Comparison of ENCODE assay signal across 15 cellular contexts in the genomic region with DNA sequence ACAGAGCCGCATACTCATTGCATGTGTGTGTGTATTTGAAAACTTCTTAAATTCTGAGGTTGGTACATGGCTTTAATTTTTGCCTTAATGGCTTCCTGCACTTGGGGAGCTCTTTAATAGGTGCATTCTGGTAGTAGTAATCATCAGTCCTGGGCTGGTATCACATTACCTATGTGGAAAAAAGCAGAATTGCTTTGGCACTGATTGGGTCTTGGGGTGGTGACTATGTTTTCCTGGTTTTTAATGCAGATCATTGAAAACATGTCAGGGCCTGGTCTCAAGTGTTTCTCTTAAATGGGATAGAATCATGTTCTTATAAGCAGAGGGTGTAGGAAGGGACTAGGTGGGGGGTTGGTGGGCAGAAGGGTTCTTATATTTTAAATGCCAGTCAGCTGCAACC.
"Had no signal": no experiment of that assay in that cellular context is flagged by ENCODE, and none has a peak within 500 bp of the region (broad histone marks: within the 10 kb centered on the region; RNA-seq: fewer than 3 reads in every experiment).

No MANE protein-coding gene starts in this region.

- DNase-seq: activated CD4-positive, alpha-beta T cell treated with anti-CD3 and anti-CD28 coated beads, Interleukin-2, amount 50 U/mL, for 48 hours; activated CD4-positive, CD25-positive, alpha-beta regulatory T cell treated with anti-CD3 and anti-CD28 coated beads, Interleukin-2, amount 50 U/mL, for 72 hours; activated CD8-positive, alpha-beta memory T cell treated with anti-CD3 and anti-CD28 coated beads, Interleukin-2, amount 10 ng/mL, durations not matched to agents 7 days and 5 days; activated effector memory CD4-positive, alpha-beta T cell treated with Interleukin-2 at 50 U/mL for 16 hours; activated T-cell treated with anti-CD3 and anti-CD28 coated beads, Interleukin-2, amount 50 U/mL, for 24 hours; brain microvascular endothelial cell; cerebellar nuclear complex; esophagus squamous epithelium; foreskin fibroblast; immature natural killer cell; left colon; naive thymus-derived CD4-positive, alpha-beta T cell; stomach had no signal

- H3K4me1 ChIP-seq: right atrium auricular region had no signal

- H3K36me3 ChIP-seq: brain microvascular endothelial cell, esophagus squamous epithelium, right atrium auricular region, stomach had no signal

- H3K27ac ChIP-seq: brain microvascular endothelial cell, right atrium auricular region, stomach had no signal

- H3K27me3 ChIP-seq: brain microvascular endothelial cell, esophagus squamous epithelium, right atrium auricular region, stomach had no signal

- H3K9me3 ChIP-seq: esophagus squamous epithelium, right atrium auricular region, stomach had no signal

- H3K4me3 ChIP-seq: esophagus squamous epithelium, right atrium auricular region, skin epidermis, stomach had no signal
